Comparison of ENCODE assay signal across 16 cellular contexts in genomic region chr20:40462600-40462999, GRCh38.
DNase-seq lines count a peak whose midpoint lies in the region; TF ChIP-seq lines count a peak whose summit lies in the region.
"Had no signal": no experiment of that assay in that cellular context is flagged by ENCODE, and none has a peak within 500 bp of the region (broad histone marks: within the 10 kb centered on the region; RNA-seq: fewer than 3 reads in every experiment).

No MANE protein-coding gene starts in this region.

- no peak for TF ChIP-seq POLR2A in esophagus muscularis mucosa (IDR thresholded peaks at IDR 0.05; ENCODE audit: low read depth)

- H3K4me2 ChIP-seq in smooth muscle cell: peak overlapping the region; percentile 8
- H3K4me2 ChIP-seq: A549 had no signal

- WGBS in smooth muscle cell (ENCODE audit: low lambda C conversion rate): 60% methylated on average over 1 of the region's 1 CpG
- 74% methylated on average over 1 of the region's 1 CpG for WGBS in esophagus muscularis mucosa

- H3K27ac ChIP-seq in smooth muscle cell (ENCODE audit: low read depth) (no peak overlapping the region), esophagus muscularis mucosa (replicated peaks in 1 of 4) (no peak overlapping the region)
- H3K27ac ChIP-seq: A549 had no signal

- no peaks in the 10 kb centered on the region for H3K4me1 ChIP-seq in smooth muscle cell (ENCODE audit: low read depth)
- no peaks in the 10 kb centered on the region for H3K4me1 ChIP-seq in esophagus muscularis mucosa
- H3K4me1 ChIP-seq: A549 had no signal

- no peaks in the 10 kb centered on the region for H4K20me1 ChIP-seq in smooth muscle cell (ENCODE audit: low read depth)

- no peaks in the 10 kb centered on the region for H3K27me3 ChIP-seq in smooth muscle cell (ENCODE audit: low read depth)
- no peaks in the 10 kb centered on the region for H3K27me3 ChIP-seq in esophagus muscularis mucosa

- H3K9me3 ChIP-seq in smooth muscle cell (replicated peaks; ENCODE audit: low read depth): no peaks in the 10 kb centered on the region
- no peaks in the 10 kb centered on the region for H3K9me3 ChIP-seq in esophagus muscularis mucosa
- H3K9me3 ChIP-seq: A549 had no signal

- H3K9ac ChIP-seq in smooth muscle cell (ENCODE audit: low read depth): no peak overlapping the region

- DNase-seq in NCI-H510A treated with DMSO at 0.1 percent for 48 hours (lab: John Stamatoyannopoulos, UW): peak; percentile 13
- DNase-seq in NCI-H510A (lab: John Stamatoyannopoulos, UW): no peak
- DNase-seq in NOMO-1 treated with DMSO at 0.1 percent for 48 hours (lab: John Stamatoyannopoulos, UW; ENCODE audit: unreplicated experiment): peak; percentile 78
- peak; percentile 33 for DNase-seq in fibroblast of villous mesenchyme (ENCODE audit: low read depth)
- DNase-seq in smooth muscle cell (lab: John Stamatoyannopoulos, UW; ENCODE audit: unreplicated experiment): no peak
- DNase-seq in KG1 (lab: John Stamatoyannopoulos, UW): no peak
- DNase-seq in NCI-H226: no peak
- DNase-seq in esophagus muscularis mucosa (ENCODE audit: extremely low spot score): no peak
- DNase-seq: AML-193; CD4-positive, alpha-beta memory T cell; GF-D8; HCEC 1CT; NCI-H1092; NCI-H1694 treated with DMSO at 0.1 percent for 48 hours; NCI-H524 had no signal

- H3K4me3 ChIP-seq in fibroblast of villous mesenchyme (ENCODE audit: low read depth, low read length) (no peak overlapping the region), smooth muscle cell (no peak overlapping the region), esophagus muscularis mucosa (no peak overlapping the region)
- H3K4me3 ChIP-seq: A549 had no signal

- H3K36me3 ChIP-seq in smooth muscle cell (ENCODE audit: low read depth) (no peaks in the 10 kb centered on the region), esophagus muscularis mucosa (no peaks in the 10 kb centered on the region)

- H3K79me2 ChIP-seq in smooth muscle cell (ENCODE audit: low read depth): no peaks in the 10 kb centered on the region

- H3F3A ChIP-seq in smooth muscle cell (ENCODE audit: low read depth): no peaks in the 10 kb centered on the region

- no peak for TF ChIP-seq EP300 in esophagus muscularis mucosa (IDR thresholded peaks at IDR 0.05)

- intact Hi-C loops in esophagus muscularis mucosa (cut with DNase I): no loop called here

- no peak for TF ChIP-seq CTCF in fibroblast of villous mesenchyme (IDR thresholded peaks at IDR 0.05; ENCODE audit: insufficient read depth, low read depth, low read length)
- no peak for TF ChIP-seq CTCF in smooth muscle cell (IDR thresholded peaks at IDR 0.05; ENCODE audit: borderline replicate concordance, insufficient read depth, poor library complexity, severe bottlenecking)
- TF ChIP-seq CTCF in esophagus muscularis mucosa (IDR thresholded peaks at IDR 0.05): no peak

- no peak overlapping the region for H2AFZ ChIP-seq in smooth muscle cell (ENCODE audit: low read depth)

Comparison
In these comparisons a context has a peak if more than half of its experiments do, and no peak if none do; other contexts are left out.
1. DNase-seq: peak in NCI-H510A treated with DMSO at 0.1 percent for 48 hours (single experiment), NOMO-1 treated with DMSO at 0.1 percent for 48 hours (single experiment) and fibroblast of villous mesenchyme (single experiment); none in NCI-H510A (single experiment), smooth muscle cell (single experiment), KG1 (single experiment), NCI-H226 (single experiment) and esophagus muscularis mucosa (single experiment).